ENCODE assay signal across 12 cellular contexts in genomic region chr5:153601377-153601776, GRCh38.
DNase-seq lines count a peak whose midpoint lies in the region; ATAC-seq and TF ChIP-seq lines count a peak whose summit lies in the region.
"Had no signal": no experiment of that assay in that cellular context is flagged by ENCODE, and none has a peak within 500 bp of the region (broad histone marks: within the 10 kb centered on the region; RNA-seq: fewer than 3 reads in every experiment).

No MANE protein-coding gene starts in this region.

- no peaks in the 10 kb centered on the region for H3K36me3 Mint-ChIP-seq in HFFc6 (ENCODE audit: low read depth)

- no peaks in the 10 kb centered on the region for H3K9me3 Mint-ChIP-seq in HFFc6

- peak; percentile 84 for ATAC-seq in GM18502 (IDR thresholded peaks at IDR 0.05; ENCODE audit: poor library complexity, unreplicated experiment)
- ATAC-seq in GM19455 (IDR thresholded peaks at IDR 0.05; ENCODE audit: unreplicated experiment): peak; percentile 62
- peak; percentile 90 for ATAC-seq in HG02798 (IDR thresholded peaks at IDR 0.05; ENCODE audit: poor library complexity, unreplicated experiment)
- peak; percentile 73 for ATAC-seq in HG03457 (IDR thresholded peaks at IDR 0.05; ENCODE audit: unreplicated experiment)
- ATAC-seq in left lobe of liver: no peak

- TF ChIP-seq CTCF in HFFc6 (IDR thresholded peaks at IDR 0.05): no peak

- H3K27ac Mint-ChIP-seq in HFFc6: no peak overlapping the region

- no peaks in the 10 kb centered on the region for H3K4me1 Mint-ChIP-seq in HFFc6 (ENCODE audit: low read depth)

- DNase-seq in left lobe of liver (ENCODE audit: low spot score) (no peak), HFFc6 (no peak), GM03348 (ENCODE audit: low spot score) (no peak), DMS79 treated with DMSO at 0.1 percent for 48 hours (lab: John Stamatoyannopoulos, UW) (no peak)
- DNase-seq: mammary epithelial cell; NCI-H2029; occipital lobe; stimulated activated CD4-positive, alpha-beta T cell treated with anti-CD3 and anti-CD28 coated beads, Interleukin-12 subunit alpha, Interleukin-12 subunit beta, amount 100 ng/mL, for 4 hours had no signal

- no peak overlapping the region for H3K4me3 Mint-ChIP-seq in HFFc6

- no peaks in the 10 kb centered on the region for H3K27me3 Mint-ChIP-seq in HFFc6 (ENCODE audit: insufficient read depth)
